17 cellular contexts compared by ENCODE assay signal in the genomic region with DNA sequence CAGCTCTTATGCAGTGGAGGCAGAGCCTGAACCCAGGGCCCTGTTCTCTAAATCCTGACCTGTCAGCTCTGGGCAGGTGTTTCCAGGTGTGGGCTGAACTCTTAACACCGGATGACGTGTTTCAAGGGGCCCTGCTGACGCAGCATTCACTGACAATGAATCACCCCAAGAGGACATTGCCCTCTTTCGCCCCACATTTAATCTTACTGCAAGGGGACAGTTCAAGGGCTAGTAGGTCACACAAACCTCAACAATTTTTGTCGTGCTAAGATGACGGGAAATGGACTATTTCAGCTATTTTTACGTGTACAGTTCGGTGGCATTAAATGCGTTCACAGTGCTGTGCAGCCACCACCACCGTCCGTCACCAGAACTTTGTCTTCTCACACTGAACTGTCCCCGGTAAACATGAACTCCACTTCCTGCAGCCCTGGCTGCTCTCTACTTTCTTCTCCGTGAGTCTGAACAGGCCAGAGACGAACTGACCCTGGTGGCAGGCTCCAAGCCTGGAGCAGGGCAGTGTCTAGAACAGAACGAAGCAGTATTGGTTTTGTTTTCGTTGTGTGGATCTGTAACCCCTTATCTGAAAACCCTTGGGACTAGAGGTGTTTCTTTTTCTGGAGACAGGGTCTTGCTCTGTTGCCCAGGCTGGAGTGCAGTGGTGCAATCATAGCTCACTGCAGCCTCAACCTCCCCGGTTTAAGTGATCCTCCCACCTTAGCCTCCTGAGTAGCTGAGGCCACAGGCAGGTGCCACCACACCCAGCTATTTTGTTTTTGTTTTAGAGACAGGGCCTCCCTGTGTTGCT.
DNase-seq lines count a peak whose midpoint lies in the region; ATAC-seq and TF ChIP-seq lines count a peak whose summit lies in the region.
"Had no signal": no experiment of that assay in that cellular context is flagged by ENCODE, and none has a peak within 500 bp of the region (broad histone marks: within the 10 kb centered on the region; RNA-seq: fewer than 3 reads in every experiment).

No MANE protein-coding gene starts in this region.

- CTCF ChIA-PET in Calu3 (lab: Charles Lee), result interaction anchor here (0.6 kb wide), 1 partner anchor 24 kb away, joined by 4 read pairs; no protein-coding TSS in a partner anchor

- no peak for TF ChIP-seq CTCF in Calu3 (IDR thresholded peaks at IDR 0.05; ENCODE audit: unreplicated experiment)
- no peak for TF ChIP-seq CTCF in osteocyte (IDR thresholded peaks at IDR 0.05)
- no peak for TF ChIP-seq CTCF in thyroid gland (IDR thresholded peaks at IDR 0.05)

- H3K36me3 Mint-ChIP-seq in Calu3 (ENCODE audit: insufficient read depth, unreplicated experiment) (no peaks in the 10 kb centered on the region), osteocyte (ENCODE audit: unreplicated experiment) (no peaks in the 10 kb centered on the region)

- DNase-seq in Calu3 (peak; percentile 28), NT2/D1 (ENCODE audit: low read depth, low spot score) (no peak), osteocyte (ENCODE audit: extremely low spot score, unreplicated experiment) (no peak), NCI-H82 (lab: John Stamatoyannopoulos, UW) (no peak), NCI-H187 (lab: John Stamatoyannopoulos, UW) (no peak), thyroid gland (no peak)
- DNase-seq: activated CD4-positive, alpha-beta memory T cell treated with anti-CD3 and anti-CD28 coated beads, Interleukin-2, amount 10 ng/mL, durations not matched to agents 7 days and 5 days; colonic mucosa; DMS 273 treated with DMSO at 0.1 percent for 48 hours; kidney; NCI-H187 treated with DMSO at 0.1 percent for 48 hours; spleen; stimulated activated naive CD4-positive, alpha-beta T cell had no signal

- no TSS peak for BruUV-seq in Calu3 (replicated peaks; lab: Mats Ljungman, UMichigan)

- no peak for TF ChIP-seq POLR2A in thyroid gland (IDR thresholded peaks at IDR 0.05)

- H3K9me3 Mint-ChIP-seq in Calu3 (ENCODE audit: low read depth, unreplicated experiment) (no peaks in the 10 kb centered on the region), osteocyte (ENCODE audit: unreplicated experiment) (no peaks in the 10 kb centered on the region)
- H3K9me3 Mint-ChIP-seq: activated CD4-positive, alpha-beta memory T cell treated with anti-CD3 and anti-CD28 coated beads, Interleukin-2, amount 10 ng/mL, durations not matched to agents 7 days and 5 days had no signal

- intact Hi-C loops in Calu3 (cut with micrococcal nuclease; ENCODE audit: unreplicated experiment) (no loop called here), thyroid gland (cut with DNase I) (no loop called here)

- no peaks in the 10 kb centered on the region for H3K27me3 ChIP-seq in NT2/D1 (ENCODE audit: insufficient read depth, insufficient read length)
- H3K27me3 ChIP-seq in thyroid gland, result no peaks in the 10 kb centered on the region
- H3K27me3 ChIP-seq: colonic mucosa, spleen had no signal

- H3K9ac ChIP-seq in NT2/D1 (ENCODE audit: insufficient read length, low read depth), result peak overlapping the region; percentile 23
- H3K9ac ChIP-seq: parathyroid adenoma had no signal

- H3K9me3 ChIP-seq in NT2/D1 (ENCODE audit: insufficient read depth, low read length) (peaks cover 25% of the 10 kb centered on the region; the same call in 1 of the 2 replicates), thyroid gland (no peaks in the 10 kb centered on the region)
- H3K9me3 ChIP-seq: colonic mucosa, spleen had no signal

- H3K4me3 ChIP-seq in NT2/D1 (ENCODE audit: insufficient read length, low read depth) (no peak overlapping the region), thyroid gland (replicated peaks in 1 of 3) (no peak overlapping the region)
- H3K4me3 ChIP-seq: colonic mucosa, spleen had no signal

- WGBS in thyroid gland, 2 donors, result 81 to 82% methylated on average over 17 of the region's 17 CpGs

- H3K27ac ChIP-seq in thyroid gland, result no peak overlapping the region
- H3K27ac ChIP-seq: colonic mucosa, parathyroid adenoma had no signal

- H3K4me3 Mint-ChIP-seq in Calu3 (ENCODE audit: low read depth, unreplicated experiment), result no peak overlapping the region
- no peak overlapping the region for H3K4me3 Mint-ChIP-seq in osteocyte (ENCODE audit: unreplicated experiment)
- H3K4me3 Mint-ChIP-seq: activated CD4-positive, alpha-beta memory T cell treated with anti-CD3 and anti-CD28 coated beads, Interleukin-2, amount 10 ng/mL, durations not matched to agents 7 days and 5 days; B cell had no signal

- peak; percentile 52 for ATAC-seq in esophagus mucosa
- no peak for ATAC-seq in HG02763 (IDR thresholded peaks at IDR 0.05; ENCODE audit: unreplicated experiment)

- H3K4me1 ChIP-seq in NT2/D1 (ENCODE audit: insufficient read depth, insufficient read length) (peaks cover 13% of the 10 kb centered on the region), thyroid gland (peaks cover 5 to 23% of the 10 kb centered on the region in 2 donors)
- H3K4me1 ChIP-seq: colonic mucosa had no signal

- peaks cover 22% of the 10 kb centered on the region for H3K36me3 ChIP-seq in NT2/D1 (ENCODE audit: insufficient read depth, insufficient read length, low read length)
- H3K36me3 ChIP-seq in thyroid gland, result no peaks in the 10 kb centered on the region
- H3K36me3 ChIP-seq: colonic mucosa, spleen had no signal

- H3K27me3 Mint-ChIP-seq in Calu3 (ENCODE audit: unreplicated experiment), result peaks cover 89% of the 10 kb centered on the region
- no peaks in the 10 kb centered on the region for H3K27me3 Mint-ChIP-seq in osteocyte (ENCODE audit: unreplicated experiment)
- H3K27me3 Mint-ChIP-seq: activated CD4-positive, alpha-beta memory T cell treated with anti-CD3 and anti-CD28 coated beads, Interleukin-2, amount 10 ng/mL, durations not matched to agents 7 days and 5 days had no signal

- H3K4me1 Mint-ChIP-seq in Calu3 (ENCODE audit: low read depth, unreplicated experiment), result peaks cover 15% of the 10 kb centered on the region
- peaks cover 78% of the 10 kb centered on the region for H3K4me1 Mint-ChIP-seq in osteocyte (ENCODE audit: unreplicated experiment)
- H3K4me1 Mint-ChIP-seq: activated CD4-positive, alpha-beta memory T cell treated with anti-CD3 and anti-CD28 coated beads, Interleukin-2, amount 10 ng/mL, durations not matched to agents 7 days and 5 days; B cell had no signal

- H3K27ac Mint-ChIP-seq in Calu3 (ENCODE audit: unreplicated experiment), result no peak overlapping the region
- H3K27ac Mint-ChIP-seq in osteocyte (ENCODE audit: unreplicated experiment), result peak overlapping the region; percentile 88
- H3K27ac Mint-ChIP-seq: activated CD4-positive, alpha-beta memory T cell treated with anti-CD3 and anti-CD28 coated beads, Interleukin-2, amount 10 ng/mL, durations not matched to agents 7 days and 5 days; B cell had no signal
